7 cellular contexts compared by ENCODE assay signal in genomic region chr10:73246783-73247508, GRCh38.
DNase-seq lines count a peak whose midpoint lies in the region; ATAC-seq and TF ChIP-seq lines count a peak whose summit lies in the region.

DNAJC9 (minus strand) TSS chr10:73247255; CDS start chr10:73247189, 66 bp downstream.

- in situ Hi-C loops in astrocyte of the cerebellum (cut with HindIII; ENCODE audit: low sequenced_read_pairs) = no loop called here

- DNase-seq in NCI-H1930 (lab: John Stamatoyannopoulos, UW) = peak; percentile 85 to 91
- peak; percentile 90 for DNase-seq in T-helper 22 cell (ENCODE audit: low read depth)
- peak; percentile 75 for DNase-seq in astrocyte of the cerebellum (ENCODE audit: low read depth)
- DNase-seq in hippocampal formation (lab: John Stamatoyannopoulos, UW) = peak; percentile 59 to 89
- peak; percentile 76 for DNase-seq in retinal pigment epithelial cell (ENCODE audit: low read depth)

- TF ChIP-seq CTCF in astrocyte of the cerebellum (IDR thresholded peaks at IDR 0.05; ENCODE audit: low read depth, low read length, missing control alignments) (no peak), retinal pigment epithelial cell (conservative IDR thresholded peaks at IDR 0.05; ENCODE audit: low read depth, low read length) (peak; percentile 22)

- peak within 1 kb of the TSS; percentile 85 for H3K4me3 ChIP-seq in astrocyte of the cerebellum (ENCODE audit: low read depth, low read length)
- H3K4me3 ChIP-seq in retinal pigment epithelial cell (ENCODE audit: low read length) = peak within 1 kb of the TSS; percentile 78

- ATAC-seq in GM18505 (IDR thresholded peaks at IDR 0.05; ENCODE audit: unreplicated experiment) (peak; percentile 85), HG02973 (IDR thresholded peaks at IDR 0.05; ENCODE audit: unreplicated experiment) (peak; percentile 62)

- TF ChIP-seq POLR2A in GM18505 (IDR thresholded peaks at IDR 0.05; ENCODE audit: borderline replicate concordance, extremely low read depth, insufficient read depth, insufficient read length) = peak; percentile 97

Comparison
In these comparisons a context has a peak if more than half of its experiments do, and no peak if none do; other contexts are left out.
1. Peak in every context shown above with its lines: DNase-seq, ATAC-seq and H3K4me3 ChIP-seq.